8 cellular contexts compared by ENCODE assay signal in genomic region chr1:88800382-88801051, GRCh38.
A peak's percentile ranks its signal among the peaks of the same experiment; 100 is the strongest.
DNase-seq lines count a peak whose midpoint lies in the region; ATAC-seq and FAIRE-seq lines count a peak whose summit lies in the region.

No MANE protein-coding gene starts in this region.

- peaks cover 0 to 8% (median 5%) of the 10 kb centered on the region in 4 donors for H3K4me1 Mint-ChIP-seq in naive thymus-derived CD8-positive, alpha-beta T cell

- H3K9me3 Mint-ChIP-seq in naive thymus-derived CD8-positive, alpha-beta T cell = peaks cover 0 to 17% (median 4%) of the 10 kb centered on the region in 9 donors

- ATAC-seq in naive thymus-derived CD8-positive, alpha-beta T cell = peak; percentile 53 to 69
- no peak for ATAC-seq in GM21717 (IDR thresholded peaks at IDR 0.05; ENCODE audit: unreplicated experiment)
- ATAC-seq in HG03280 (IDR thresholded peaks at IDR 0.05; ENCODE audit: unreplicated experiment) = no peak

- peak; percentile 23 for DNase-seq in activated gamma-delta T cell treated with Interleukin-2 at 50 U/mL for 16 hours
- no peak for DNase-seq in activated gamma-delta T cell (lab: John Stamatoyannopoulos, UW)
- peak; percentile 8 for DNase-seq in SK-N-DZ (ENCODE audit: low spot score)
- peak; percentile 58 for DNase-seq in dermis blood vessel endothelial cell
- peak in 6 of 10 donors; percentile 4 to 35 (median 16) for DNase-seq in naive thymus-derived CD8-positive, alpha-beta T cell
- no peak for DNase-seq in GM19239 (ENCODE audit: insufficient read length, low spot score)

- H3K36me3 Mint-ChIP-seq in naive thymus-derived CD8-positive, alpha-beta T cell = peaks cover 26 to 77% (median 37%) of the 10 kb centered on the region in 3 donors

- H3K4me3 Mint-ChIP-seq in naive thymus-derived CD8-positive, alpha-beta T cell = no peak overlapping the region

- no peak for FAIRE-seq in GM19239 (lab: Jason Lieb, UNC)

- H3K27ac Mint-ChIP-seq in naive thymus-derived CD8-positive, alpha-beta T cell = no peak overlapping the region

- POLR2A ChIA-PET in naive thymus-derived CD8-positive, alpha-beta T cell (lab: Charles Lee) = no interaction called here

- no peaks in the 10 kb centered on the region for H3K27me3 Mint-ChIP-seq in naive thymus-derived CD8-positive, alpha-beta T cell

Comparison
In these comparisons a context has a peak if more than half of its experiments do, and no peak if none do; other contexts are left out.
1. DNase-seq: peak in activated gamma-delta T cell treated with Interleukin-2 at 50 U/mL for 16 hours (single experiment), SK-N-DZ (single experiment), dermis blood vessel endothelial cell (single experiment) and naive thymus-derived CD8-positive, alpha-beta T cell (6 of 10); none in activated gamma-delta T cell (single experiment) and GM19239 (single experiment).
2. ATAC-seq: peak in naive thymus-derived CD8-positive, alpha-beta T cell (2 of 2); none in GM21717 (single experiment) and HG03280 (single experiment).